ENCODE assay signal across 24 cellular contexts in the genomic region with DNA sequence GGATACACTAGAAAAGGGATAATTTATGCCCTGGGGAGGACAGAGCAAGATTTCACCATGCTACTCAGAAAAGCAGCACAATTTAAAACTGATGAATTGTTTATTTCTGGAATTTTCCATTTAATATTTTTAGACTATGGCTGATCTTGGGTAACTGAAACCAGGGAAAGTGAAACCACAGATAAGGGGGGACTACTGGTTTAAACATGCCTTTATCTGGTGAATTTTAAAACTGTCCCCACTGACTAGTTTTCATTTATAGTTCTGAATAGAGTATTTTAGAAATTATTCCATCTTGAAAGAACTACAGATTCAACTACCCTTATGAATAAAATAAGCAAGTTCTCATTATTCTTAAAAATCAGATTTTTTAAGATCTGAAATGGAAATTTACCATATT.
"Had no signal": no experiment of that assay in that cellular context is flagged by ENCODE, and none has a peak within 500 bp of the region (broad histone marks: within the 10 kb centered on the region; RNA-seq: fewer than 3 reads in every experiment).

No MANE protein-coding gene starts in this region.

- H3K36me3 ChIP-seq: colonic mucosa had no signal

- H3K4me1 Mint-ChIP-seq: endodermal cell; naive thymus-derived CD4-positive, alpha-beta T cell; neural progenitor cell had no signal

- DNase-seq: activated CD4-positive, alpha-beta T cell treated with anti-CD3 and anti-CD28 coated beads, Interleukin-2, amount 50 U/mL, for 1 hour; activated CD4-positive, CD25-positive, alpha-beta regulatory T cell treated with anti-CD3 and anti-CD28 coated beads, Interleukin-2, amount 50 U/mL, for 72 hours; activated naive CD4-positive, alpha-beta T cell treated with anti-CD3 and anti-CD28 coated beads for 36 hours; activated T-cell treated with anti-CD3 and anti-CD28 coated beads for 4 hours; adrenal gland; colonic mucosa; endodermal cell; foreskin melanocyte; head of caudate nucleus; kidney glomerular epithelial cell; left ventricle myocardium inferior; mammary epithelial cell; naive thymus-derived CD4-positive, alpha-beta T cell; stimulated activated CD8-positive, alpha-beta memory T cell treated with anti-CD3 and anti-CD28 coated beads, Interleukin-4, amount 100 ng/mL, for 48 hours; trophoblast cell had no signal

- H3K27me3 ChIP-seq: adrenal gland, cardiac muscle cell, colonic mucosa, neural progenitor cell, suprapubic skin, vagina had no signal

- H3K27ac ChIP-seq: cardiac muscle cell, colonic mucosa, epithelial cell of prostate, left ventricle myocardium inferior, neural progenitor cell, suprapubic skin, vagina, VCaP had no signal

- H3K4me3 ChIP-seq: adrenal gland, cardiac muscle cell, colonic mucosa, left ventricle myocardium inferior, neural progenitor cell, suprapubic skin, vagina had no signal

- H3K27me3 Mint-ChIP-seq: naive thymus-derived CD4-positive, alpha-beta T cell; progenitor cell of endocrine pancreas; stimulated activated naive CD8-positive, alpha-beta T cell treated with anti-CD3 and anti-CD28 coated beads, Interleukin-15, Interleukin-2, amounts not matched to agents 100 ng/mL and 50 ng/mL, for 24 hours had no signal

- H3K4me3 Mint-ChIP-seq: activated naive CD4-positive, alpha-beta T cell treated with anti-CD3 and anti-CD28 coated beads for 36 hours; endodermal cell; neural progenitor cell; stimulated activated naive CD8-positive, alpha-beta T cell treated with anti-CD3 and anti-CD28 coated beads, Interleukin-15, Interleukin-2, amounts not matched to agents 100 ng/mL and 50 ng/mL, for 24 hours; T-helper 1 cell treated with Interleukin-12 subunit alpha and Interleukin-12 subunit beta and Interleukin-4 antibody, amounts not matched to agents 30 μg/mL and 1 μg/mL, for 36 hours had no signal

- H3K4me1 ChIP-seq: adrenal gland, neural progenitor cell, vagina had no signal

- H3K9me3 ChIP-seq: adrenal gland, colonic mucosa, left ventricle myocardium inferior, suprapubic skin, vagina had no signal

- ATAC-seq: naive thymus-derived CD4-positive, alpha-beta T cell had no signal

- H3K9me3 Mint-ChIP-seq: activated naive CD4-positive, alpha-beta T cell treated with anti-CD3 and anti-CD28 coated beads for 36 hours; endodermal cell; naive thymus-derived CD4-positive, alpha-beta T cell; neural progenitor cell; stimulated activated naive CD8-positive, alpha-beta T cell treated with anti-CD3 and anti-CD28 coated beads, Interleukin-15, Interleukin-2, amounts not matched to agents 100 ng/mL and 50 ng/mL, for 24 hours; T-helper 1 cell treated with Interleukin-12 subunit alpha and Interleukin-12 subunit beta and Interleukin-4 antibody, amounts not matched to agents 30 μg/mL and 1 μg/mL, for 36 hours had no signal

- H3K27ac Mint-ChIP-seq: activated naive CD4-positive, alpha-beta T cell treated with anti-CD3 and anti-CD28 coated beads for 36 hours; endodermal cell; neural progenitor cell; progenitor cell of endocrine pancreas; stimulated activated naive CD8-positive, alpha-beta T cell treated with anti-CD3 and anti-CD28 coated beads, Interleukin-15, Interleukin-2, amounts not matched to agents 100 ng/mL and 50 ng/mL, for 24 hours; T-helper 1 cell treated with Interleukin-12 subunit alpha and Interleukin-12 subunit beta and Interleukin-4 antibody, amounts not matched to agents 30 μg/mL and 1 μg/mL, for 36 hours had no signal
